In the genomic region with DNA sequence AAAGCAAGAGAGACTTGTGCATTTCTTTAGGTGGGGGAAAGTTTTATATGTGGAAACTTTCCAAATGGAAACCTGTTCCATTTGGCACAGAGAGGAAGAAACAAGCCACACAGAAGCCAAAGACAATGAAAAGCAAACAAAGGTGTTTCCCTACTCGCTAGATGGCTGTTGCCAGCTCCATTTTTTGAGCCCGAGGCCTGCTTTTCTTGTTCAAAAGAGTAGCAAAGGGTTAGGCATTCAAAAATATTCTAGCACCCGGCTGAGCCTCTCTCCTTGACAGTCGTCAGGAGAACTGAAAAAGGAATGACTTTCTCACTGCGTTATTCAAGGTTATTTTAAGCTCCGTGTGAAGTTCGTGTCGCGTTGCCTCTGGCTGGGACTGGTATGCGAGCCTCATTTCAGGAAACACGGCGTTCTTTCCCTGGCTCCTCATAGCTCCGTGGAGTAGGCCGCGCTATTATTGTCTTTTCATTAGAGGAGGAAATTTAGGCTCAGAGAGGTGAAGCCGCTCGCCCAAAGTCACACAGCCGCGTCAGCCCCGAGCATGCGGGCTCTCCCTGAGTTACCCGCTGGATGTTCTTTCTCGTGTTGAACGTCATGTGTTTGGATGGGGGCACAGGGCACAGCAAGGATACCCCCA, we compare ENCODE assay signal across 15 cellular contexts. TPM values are rescaled to one million over a fixed set of nuclear protein-coding genes. Genes with fewer than 3 reads are reported as not detected.
DNase-seq lines count a peak whose midpoint lies in the region; ATAC-seq and TF ChIP-seq lines count a peak whose summit lies in the region.
"Had no signal": no experiment of that assay in that cellular context is flagged by ENCODE, and none has a peak within 500 bp of the region (broad histone marks: within the 10 kb centered on the region; RNA-seq: fewer than 3 reads in every experiment).

No MANE protein-coding gene starts in this region.

- H3K27ac Mint-ChIP-seq in chondrocyte (ENCODE audit: unreplicated experiment): peak overlapping the region; percentile 58
- H3K27ac Mint-ChIP-seq: naive thymus-derived CD4-positive, alpha-beta T cell had no signal

- H3K27me3 ChIP-seq in H7 (ENCODE audit: control insufficient read depth, insufficient read depth, low read length) (peaks cover 18% of the 10 kb centered on the region), gastrocnemius medialis (no peaks in the 10 kb centered on the region)
- H3K27me3 ChIP-seq: BLaER1 had no signal

- no peaks in the 10 kb centered on the region for H3K36me3 ChIP-seq in H7 (replicated peaks; ENCODE audit: control insufficient read depth, insufficient read depth, low read length)
- peaks cover 0 to 4% of the 10 kb centered on the region in 2 donors for H3K36me3 ChIP-seq in gastrocnemius medialis
- H3K36me3 ChIP-seq: BLaER1 had no signal

- peaks cover 9% of the 10 kb centered on the region for H3K36me3 Mint-ChIP-seq in chondrocyte (ENCODE audit: low read depth)
- H3K36me3 Mint-ChIP-seq: IgD-negative memory B cell; naive thymus-derived CD4-positive, alpha-beta T cell had no signal

- TF ChIP-seq CTCF in chondrocyte (IDR thresholded peaks at IDR 0.05): no peak
- TF ChIP-seq CTCF in gastrocnemius medialis (IDR thresholded peaks at IDR 0.05 in 4 of 5, conservative IDR thresholded peaks at IDR 0.05 in 1 of 5): no peak

- DNase-seq in H7: no peak
- DNase-seq in chondrocyte (ENCODE audit: low spot score): no peak
- peak; percentile 39 for DNase-seq in islet precursor cell
- DNase-seq in gastrocnemius medialis: peak; percentile 55 to 80
- no peak for DNase-seq in C1 segment of cervical spinal cord (lab: John Stamatoyannopoulos, UW)
- DNase-seq in SHP77 (lab: John Stamatoyannopoulos, UW): no peak
- no peak for DNase-seq in cerebellar cortex (ENCODE audit: low spot score)
- DNase-seq: GOT3; naive thymus-derived CD4-positive, alpha-beta T cell; NCI-H2029 had no signal

- TF ChIP-seq POLR2A in gastrocnemius medialis (IDR thresholded peaks at IDR 0.05): peak; percentile 38 to 76

- peak overlapping the region; percentile 25; the same call in 1 of the 2 replicates for H3K4me3 ChIP-seq in H7 (ENCODE audit: insufficient read depth, low read depth, low read length)
- H3K4me3 ChIP-seq in gastrocnemius medialis: peak overlapping the region in 3 of 4 donors; percentile 12 to 22 (median 13)
- H3K4me3 ChIP-seq: BLaER1 had no signal

- H3K4me3 Mint-ChIP-seq in chondrocyte (ENCODE audit: unreplicated experiment): no peak overlapping the region
- H3K4me3 Mint-ChIP-seq: naive thymus-derived CD4-positive, alpha-beta T cell had no signal

- no peaks in the 10 kb centered on the region for H3K27me3 Mint-ChIP-seq in chondrocyte (ENCODE audit: low read depth)

- H3K9me3 Mint-ChIP-seq in chondrocyte (ENCODE audit: low read depth): no peaks in the 10 kb centered on the region
- H3K9me3 Mint-ChIP-seq: IgD-negative memory B cell; naive thymus-derived CD4-positive, alpha-beta T cell had no signal

- H3K4me1 ChIP-seq in gastrocnemius medialis: peaks cover 16 to 28% of the 10 kb centered on the region in 2 donors

- H3K4me1 Mint-ChIP-seq in chondrocyte (ENCODE audit: low read depth): peaks cover 7% of the 10 kb centered on the region
- H3K4me1 Mint-ChIP-seq: naive thymus-derived CD4-positive, alpha-beta T cell had no signal

- in situ Hi-C loops in gastrocnemius medialis (cut with MboI; ENCODE audit: low sequenced_read_pairs in 4 of 4): no loop called here

- peak; percentile 97 to 98 for ATAC-seq in gastrocnemius medialis
- ATAC-seq in GM21390 (IDR thresholded peaks at IDR 0.05; ENCODE audit: unreplicated experiment): no peak
- ATAC-seq: naive thymus-derived CD4-positive, alpha-beta T cell; Panc1 had no signal

- no peaks in the 10 kb centered on the region for H3K9me3 ChIP-seq in gastrocnemius medialis
- H3K9me3 ChIP-seq: BLaER1 had no signal

- H3K27ac ChIP-seq in gastrocnemius medialis: peak overlapping the region; percentile 80 to 99 (median 91)
- H3K27ac ChIP-seq: BLaER1 had no signal

- intact Hi-C loops in gastrocnemius medialis (cut with DNase I; ENCODE audit: low total_unique reads): no loop called here

RNA-seq across cellular contexts. Expression of a gene that starts 7.6 kb away (rescaled TPM):
- total RNA-seq in H7 (2014; rRNA removed; shearing (Covaris generic)): 10.2 and 12.8 TPM in 2 replicates
- 42.2 to 53.4 TPM (median 50.2 TPM) in 3 replicates for total RNA-seq in chondrocyte
- total RNA-seq in gastrocnemius medialis: 10 to 100 TPM; 10.4 to 11.5 (median 11.3) TPM

RNA-seq across cellular contexts. Expression of a gene that starts 10.0 kb away (rescaled TPM):
- 0.45 and 0.81 TPM in 2 replicates for total RNA-seq in H7 (2014; rRNA removed; shearing (Covaris generic))
- total RNA-seq in chondrocyte (not detected in 3 replicates), gastrocnemius medialis (100 to 1,000 TPM; 190 to 537 (median 300) TPM)
- total RNA-seq: naive thymus-derived CD4-positive, alpha-beta T cell had no signal

RNA-seq across cellular contexts. Expression of a gene that starts 45.9 kb away (rescaled TPM):
- 21.1 and 23.6 TPM in 2 replicates for total RNA-seq in H7 (2014; rRNA removed; shearing (Covaris generic))
- total RNA-seq in chondrocyte (12.7 to 14.4 TPM (median 13.9 TPM) in 3 replicates), gastrocnemius medialis (1 to 10 TPM; 1.9 to 4.1 (median 3.0) TPM)

RNA-seq across cellular contexts. Expression of a gene that starts 46.3 kb away (rescaled TPM):
- total RNA-seq in H7 (2014; rRNA removed; shearing (Covaris generic)): 1.4 and 3.2 TPM in 2 replicates
- total RNA-seq in chondrocyte (1.1 to 1.7 TPM (median 1.6 TPM) in 3 replicates), gastrocnemius medialis (10 to 100 TPM in 1 of 4 donors, 1 to 10 TPM in 3; 1.3 to 11.7 (median 3.5) TPM)
- total RNA-seq: fibroblast of villous mesenchyme had no signal

RNA-seq across cellular contexts. Expression of a gene that starts 51.1 kb away (rescaled TPM):
- 2.2 and 4.1 TPM in 2 replicates for total RNA-seq in H7 (2014; rRNA removed; shearing (Covaris generic))
- total RNA-seq in chondrocyte: 12.7 to 14.3 TPM (median 13.9 TPM) in 3 replicates
- 10 to 100 TPM; 25.7 to 97.9 (median 34.0) TPM for total RNA-seq in gastrocnemius medialis

Comparison
In these comparisons a context has a peak if more than half of its experiments do, and no peak if none do; other contexts are left out.
1. DNase-seq: peak in islet precursor cell (single experiment) and gastrocnemius medialis (2 of 2); none in H7 (single experiment), chondrocyte (single experiment), C1 segment of cervical spinal cord (0 of 14), SHP77 (0 of 2) and cerebellar cortex (single experiment).
2. RNA of a gene that starts 10.0 kb away (total RNA-seq): 190 to 537 TPM in gastrocnemius medialis; 0.45 to 0.81 TPM in H7 and not detected in chondrocyte; every median in the first group is over 100 times any median in the second.